16 cellular contexts compared by ENCODE assay signal in genomic region chr6:89260310-89260709, GRCh38. TPM values are rescaled to one million over a fixed set of nuclear protein-coding genes. Genes with fewer than 3 reads are reported as not detected.
DNase-seq lines count a peak whose midpoint lies in the region; ATAC-seq and TF ChIP-seq lines count a peak whose summit lies in the region.
"Had no signal": no experiment of that assay in that cellular context is flagged by ENCODE, and none has a peak within 500 bp of the region (broad histone marks: within the 10 kb centered on the region; RNA-seq: fewer than 3 reads in every experiment).

No MANE protein-coding gene starts in this region.

- no peaks in the 10 kb centered on the region for H3K36me3 ChIP-seq in testis (ENCODE audit: low read depth, missing control alignments)
- H3K36me3 ChIP-seq: brain microvascular endothelial cell had no signal

- no peak for TF ChIP-seq CTCF in testis (IDR thresholded peaks at IDR 0.05)

- H3K4me1 ChIP-seq in testis: peaks cover 10% of the 10 kb centered on the region

- no peaks in the 10 kb centered on the region for H3K27me3 ChIP-seq in testis
- H3K27me3 ChIP-seq: brain microvascular endothelial cell had no signal

- H3K27ac ChIP-seq in testis: no peak overlapping the region
- H3K27ac ChIP-seq: 22Rv1, brain microvascular endothelial cell, RWPE1, skin epidermis had no signal

- H3K9me3 ChIP-seq in testis: no peaks in the 10 kb centered on the region

- DNase-seq in DMS 273 (lab: John Stamatoyannopoulos, UW; ENCODE audit: unreplicated experiment) (peak; percentile 31), DMS 273 treated with DMSO at 0.1 percent for 48 hours (lab: John Stamatoyannopoulos, UW) (no peak), OCI-M1 (lab: John Stamatoyannopoulos, UW) (peak; percentile 94), medulla oblongata (ENCODE audit: extremely low spot score) (peak; percentile 10), testis (no peak), midbrain (lab: John Stamatoyannopoulos, UW) (no peak)
- DNase-seq: activated naive CD4-positive, alpha-beta T cell treated with Interleukin-2 at 50 U/mL for 16 hours; brain microvascular endothelial cell; effector CD4-positive, alpha-beta T cell; occipital lobe had no signal

- WGBS in testis, 2 donors: 48 to 65% methylated on average over 4 of the region's 4 CpGs

- intact Hi-C loops in testis (cut with DNase I; ENCODE audit: low total_unique reads): no loop called here

- TF ChIP-seq POLR2A in testis (IDR thresholded peaks at IDR 0.05): no peak

- peak; percentile 50 for ATAC-seq in HG03432 (IDR thresholded peaks at IDR 0.05; ENCODE audit: unreplicated experiment)
- no peak for ATAC-seq in HG03439 (IDR thresholded peaks at IDR 0.05; ENCODE audit: unreplicated experiment)

- H3K4me3 ChIP-seq in testis: no peak overlapping the region
- H3K4me3 ChIP-seq: skin epidermis had no signal

RNA-seq across cellular contexts. Expression of gene GABRR1, which starts 43.2 kb away (rescaled TPM):
- 1 to 10 TPM; 1.6 to 3.0 TPM for total RNA-seq in testis
- polyA plus RNA-seq in testis (ENCODE audit: insufficient read depth, low read depth, low replicate concordance): 3.4 TPM
- total RNA-seq: M059J, occipital lobe had no signal

RNA-seq across cellular contexts. Expression of gene GABRR2, which starts 54.8 kb away (rescaled TPM):
- under 1 TPM in 1 of 2 donors, not detected in 1; 0.62 TPM for total RNA-seq in testis
- polyA plus RNA-seq in testis (ENCODE audit: insufficient read depth, low read depth, low replicate concordance): 0.79 TPM

Comparison
In these comparisons a context has a peak if more than half of its experiments do, and no peak if none do; other contexts are left out.
1. DNase-seq: peak in DMS 273 (single experiment), OCI-M1 (single experiment) and medulla oblongata (single experiment); none in DMS 273 treated with DMSO at 0.1 percent for 48 hours (single experiment), testis (single experiment) and midbrain (single experiment).